ENCODE assay signal across 24 cellular contexts in genomic region chr1:70231474-70231873, GRCh38.
"Had no signal": no experiment of that assay in that cellular context is flagged by ENCODE, and none has a peak within 500 bp of the region (broad histone marks: within the 10 kb centered on the region; RNA-seq: fewer than 3 reads in every experiment).

No MANE protein-coding gene starts in this region.

- H3K36me3 ChIP-seq: ovary had no signal

- FAIRE-seq: endometrium, frontal cortex had no signal

- H3K27me3 Mint-ChIP-seq: naive thymus-derived CD8-positive, alpha-beta T cell had no signal

- H3K27ac Mint-ChIP-seq: nephron progenitor cell; stimulated activated effector memory CD8-positive, alpha-beta T cell treated with anti-CD3 and anti-CD28 coated beads, Interleukin-12 subunit alpha, Interleukin-12 subunit beta, amount 100 ng/mL, for 72 hours had no signal

- H3K4me3 Mint-ChIP-seq: immature natural killer cell; naive thymus-derived CD8-positive, alpha-beta T cell; nephron progenitor cell; stimulated activated effector memory CD8-positive, alpha-beta T cell treated with anti-CD3 and anti-CD28 coated beads, Interleukin-12 subunit alpha, Interleukin-12 subunit beta, amount 100 ng/mL, for 72 hours had no signal

- H3K4me3 ChIP-seq: coronary artery, lower lobe of right lung, ovary, stomach, thyroid gland had no signal

- H3K27me3 ChIP-seq: ovary, stomach, thyroid gland had no signal

- H3K9me3 Mint-ChIP-seq: immature natural killer cell; naive thymus-derived CD8-positive, alpha-beta T cell; nephron progenitor cell; stimulated activated effector memory CD8-positive, alpha-beta T cell treated with anti-CD3 and anti-CD28 coated beads, Interleukin-12 subunit alpha, Interleukin-12 subunit beta, amount 100 ng/mL, for 72 hours had no signal

- H3K27ac ChIP-seq: coronary artery, lower lobe of right lung, ovary, stomach, thyroid gland had no signal

- ATAC-seq: left colon; left ventricle myocardium superior; lower lobe of right lung; naive thymus-derived CD8-positive, alpha-beta T cell; sciatic nerve; stimulated activated effector memory CD8-positive, alpha-beta T cell treated with anti-CD3 and anti-CD28 coated beads, Interleukin-12 subunit alpha, Interleukin-12 subunit beta, amount 100 ng/mL, for 72 hours had no signal

- H3K9me3 ChIP-seq: lower lobe of right lung, ovary, stomach, thyroid gland had no signal

- DNase-seq: dermis blood vessel endothelial cell; effector memory CD4-positive, alpha-beta T cell; hypothalamus; immature natural killer cell; islet precursor cell; kidney glomerular epithelial cell; left colon; left ventricle myocardium superior; lower lobe of right lung; naive thymus-derived CD8-positive, alpha-beta T cell; nephron progenitor cell; occipital lobe; ovary; stimulated activated CD4-positive, alpha-beta T cell treated with anti-CD3 and anti-CD28 coated beads, Interleukin-2, amount 100 ng/mL, for 24 hours; stimulated activated CD4-positive, alpha-beta T cell treated with anti-CD3 and anti-CD28 coated beads, Interleukin-4, amount 100 ng/mL, for 24 hours; stimulated activated naive CD4-positive, alpha-beta T cell treated with Interleukin-2 at 50 U/mL for 16 hours; stomach; thyroid gland; trophoblast cell had no signal
